Comparison of ENCODE assay signal across 34 cellular contexts in genomic region chr12:3446653-3447270, GRCh38. TPM values are rescaled to one million over a fixed set of nuclear protein-coding genes. Genes with fewer than 3 reads are reported as not detected.
"Had no signal": no experiment of that assay in that cellular context is flagged by ENCODE, and none has a peak within 500 bp of the region (broad histone marks: within the 10 kb centered on the region; RNA-seq: fewer than 3 reads in every experiment).

No MANE protein-coding gene starts in this region.

- H3K27me3 Mint-ChIP-seq: stimulated activated naive CD8-positive, alpha-beta T cell treated with anti-CD3 and anti-CD28 coated beads, Interleukin-15, amount 100 ng/mL, for 72 hours had no signal

- H3K36me3 Mint-ChIP-seq: naive thymus-derived CD8-positive, alpha-beta T cell; natural killer cell treated with Interleukin-12 subunit alpha and Interleukin-12 subunit beta and Interleukin-15 and Interleukin-18, amount 100 ng/mL, for 72 hours; stimulated activated memory B cell treated with anti-CD40 and anti-IgM and Interleukin-4, amounts not matched to agents 10 μg/mL and 1 μg/mL and 100 μg/mL, for 72 hours; type B pancreatic cell had no signal

- H3K27ac ChIP-seq: ovary, parathyroid adenoma, psoas muscle, skin epidermis, spleen, suprapubic skin, testis, tibial artery, upper lobe of right lung, uterus had no signal

- H3K4me1 ChIP-seq: parathyroid adenoma, psoas muscle, spleen, suprapubic skin, testis, tibial artery, upper lobe of right lung, uterus had no signal

- H3K27me3 ChIP-seq: ovary, suprapubic skin, testis, tibial artery, transverse colon, upper lobe of right lung, uterus had no signal

- H3K9me3 Mint-ChIP-seq: natural killer cell treated with Interleukin-12 subunit alpha and Interleukin-12 subunit beta and Interleukin-15 and Interleukin-18, amount 100 ng/mL, for 72 hours; neural crest cell; stimulated activated memory B cell treated with anti-CD40 and anti-IgM and Interleukin-4, amounts not matched to agents 10 μg/mL and 1 μg/mL and 100 μg/mL, for 72 hours; stimulated activated naive CD8-positive, alpha-beta T cell treated with anti-CD3 and anti-CD28 coated beads, Interleukin-15, amount 100 ng/mL, for 72 hours; type B pancreatic cell had no signal

- H3K9me3 ChIP-seq: ovary, psoas muscle, spleen, suprapubic skin, testis, tibial artery, transverse colon, upper lobe of right lung had no signal

- H3K4me2 ChIP-seq: smooth muscle cell had no signal

- H2AFZ ChIP-seq: parathyroid adenoma had no signal

- H3K4me3 ChIP-seq: ovary, psoas muscle, skin epidermis, smooth muscle cell, spleen, suprapubic skin, testis, tibial artery, transverse colon, upper lobe of right lung, uterus had no signal

- H3K4me3 Mint-ChIP-seq: naive thymus-derived CD8-positive, alpha-beta T cell; natural killer cell treated with Interleukin-12 subunit alpha and Interleukin-12 subunit beta and Interleukin-15 and Interleukin-18, amount 100 ng/mL, for 72 hours; nephron progenitor cell; neural crest cell; stimulated activated memory B cell treated with anti-CD40 and anti-IgM and Interleukin-4, amounts not matched to agents 10 μg/mL and 1 μg/mL and 100 μg/mL, for 72 hours; stimulated activated naive CD8-positive, alpha-beta T cell treated with anti-CD3 and anti-CD28 coated beads, Interleukin-15, amount 100 ng/mL, for 72 hours; type B pancreatic cell had no signal

- H3K4me1 Mint-ChIP-seq: naive thymus-derived CD8-positive, alpha-beta T cell; nephron progenitor cell; neural crest cell; stimulated activated memory B cell treated with anti-CD40 and anti-IgM and Interleukin-4, amounts not matched to agents 10 μg/mL and 1 μg/mL and 100 μg/mL, for 72 hours; stimulated activated naive CD8-positive, alpha-beta T cell treated with anti-CD3 and anti-CD28 coated beads, Interleukin-15, amount 100 ng/mL, for 72 hours had no signal

- ATAC-seq: naive thymus-derived CD8-positive, alpha-beta T cell; psoas muscle; right cardiac atrium; sciatic nerve; stimulated activated memory B cell treated with anti-CD40 and anti-IgM and Interleukin-4, amounts not matched to agents 10 μg/mL and 1 μg/mL and 100 μg/mL, for 72 hours; stimulated activated naive CD8-positive, alpha-beta T cell treated with anti-CD3 and anti-CD28 coated beads, Interleukin-15, amount 100 ng/mL, for 72 hours; stimulated activated naive CD8-positive, alpha-beta T cell treated with anti-CD3 and anti-CD28 coated beads, Interleukin-15, Interleukin-2, amounts not matched to agents 100 U/mL and 50 U/mL, for 24 hours; upper lobe of right lung had no signal

- H3K27ac Mint-ChIP-seq: naive thymus-derived CD8-positive, alpha-beta T cell; natural killer cell treated with Interleukin-12 subunit alpha and Interleukin-12 subunit beta and Interleukin-15 and Interleukin-18, amount 100 ng/mL, for 72 hours; nephron progenitor cell; progenitor cell of endocrine pancreas; stimulated activated memory B cell treated with anti-CD40 and anti-IgM and Interleukin-4, amounts not matched to agents 10 μg/mL and 1 μg/mL and 100 μg/mL, for 72 hours; stimulated activated naive CD8-positive, alpha-beta T cell treated with anti-CD3 and anti-CD28 coated beads, Interleukin-15, amount 100 ng/mL, for 72 hours; type B pancreatic cell had no signal

- H3K36me3 ChIP-seq: ovary, spleen, suprapubic skin, tibial artery, transverse colon, upper lobe of right lung, uterus had no signal

- DNase-seq: naive thymus-derived CD8-positive, alpha-beta T cell; nephron progenitor cell; occipital lobe; ovary; posterior cingulate gyrus; psoas muscle; right cardiac atrium; spleen; stimulated activated CD4-positive, alpha-beta T cell treated with anti-CD3 and anti-CD28 coated beads, Interleukin-12 subunit alpha, Interleukin-12 subunit beta, amount 100 ng/mL, for 4 hours; stimulated activated CD4-positive, alpha-beta T cell treated with anti-CD3 and anti-CD28 coated beads, Interleukin-1b, Interleukin-23, amount 100 ng/mL, for 48 hours; stimulated activated CD4-positive, alpha-beta T cell treated with anti-CD3 and anti-CD28 coated beads, Interleukin-4, amount 100 ng/mL, for 1 hour; stimulated activated CD4-positive, alpha-beta T cell treated with anti-CD3 and anti-CD28 coated beads, Interleukin-4, amount 100 ng/mL, for 4 hours; stimulated activated CD8-positive, alpha-beta memory T cell treated with anti-CD3 and anti-CD28 coated beads, Interleukin-4, amount 100 ng/mL, for 48 hours; stimulated activated naive CD4-positive, alpha-beta T cell; stimulated activated naive CD8-positive, alpha-beta T cell treated with anti-CD3 and anti-CD28 coated beads, Interleukin-15, amount 100 ng/mL, for 72 hours; stimulated activated naive CD8-positive, alpha-beta T cell treated with anti-CD3 and anti-CD28 coated beads, Interleukin-15, Interleukin-2, amounts not matched to agents 100 U/mL and 50 U/mL, for 24 hours; substantia nigra; testis; transverse colon; upper lobe of right lung; uterus had no signal

- H3K9ac ChIP-seq: parathyroid adenoma had no signal

RNA-seq across cellular contexts. Expression of gene PRMT8, which starts 44.2 kb away (rescaled TPM):
- total RNA-seq: naive thymus-derived CD8-positive, alpha-beta T cell; natural killer cell treated with Interleukin-12 subunit alpha and Interleukin-12 subunit beta and Interleukin-15 and Interleukin-18, amount 100 ng/mL, for 72 hours; psoas muscle; renal cortical epithelial cell; sciatic nerve; smooth muscle cell; spleen; suprapubic skin; transverse colon; upper lobe of right lung; urinary bladder; uterus had no signal
- polyA plus RNA-seq: naive thymus-derived CD8-positive, alpha-beta T cell; smooth muscle cell; spleen; urinary bladder had no signal
